9 cellular contexts compared by ENCODE assay signal in the genomic region with DNA sequence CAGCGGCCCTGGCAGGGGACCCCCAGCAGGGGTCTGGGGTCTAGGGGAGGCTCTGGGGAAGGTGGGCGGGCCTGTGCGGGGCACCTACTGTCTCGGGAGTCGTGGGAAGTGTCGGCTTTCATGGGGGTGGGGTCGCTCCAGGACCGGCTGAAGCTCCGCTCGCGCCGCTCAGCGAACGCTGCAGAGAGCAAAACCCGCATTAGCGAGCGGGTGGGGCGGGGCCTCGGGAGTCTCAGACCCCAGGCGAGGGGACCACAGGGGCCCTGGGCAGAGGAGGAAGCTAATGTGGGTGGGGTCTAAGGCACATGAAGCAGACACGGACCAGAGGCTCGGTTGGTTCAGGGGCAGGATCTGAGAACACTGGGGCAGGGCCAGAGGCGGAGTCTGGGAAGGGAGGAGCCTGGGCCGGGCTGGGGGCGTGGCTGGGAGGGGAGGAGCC. TPM values are rescaled to one million over a fixed set of nuclear protein-coding genes. Genes with fewer than 3 reads are reported as not detected.
DNase-seq lines count a peak whose midpoint lies in the region; ATAC-seq and TF ChIP-seq lines count a peak whose summit lies in the region.
"Had no signal": no experiment of that assay in that cellular context is flagged by ENCODE, and none has a peak within 500 bp of the region (broad histone marks: within the 10 kb centered on the region; RNA-seq: fewer than 3 reads in every experiment).

No MANE protein-coding gene starts in this region.

- peaks cover 16 to 27% of the 10 kb centered on the region in 2 donors for H3K36me3 Mint-ChIP-seq in CD14-positive monocyte
- H3K36me3 Mint-ChIP-seq in activated naive CD8-positive, alpha-beta T cell treated with anti-CD3 and anti-CD28 coated beads, Interleukin-2, amount 50 U/mL, for 24 hours (ENCODE audit: low read depth), result peaks cover 21% of the 10 kb centered on the region

- no peak overlapping the region for H3K27ac ChIP-seq in left ventricle myocardium inferior (replicated peaks)

- peaks cover 25% of the 10 kb centered on the region for H3K4me1 Mint-ChIP-seq in CD14-positive monocyte
- peaks cover 32% of the 10 kb centered on the region for H3K4me1 Mint-ChIP-seq in activated naive CD8-positive, alpha-beta T cell treated with anti-CD3 and anti-CD28 coated beads, Interleukin-2, amount 50 U/mL, for 24 hours

- TF ChIP-seq CTCF in CD14-positive monocyte (IDR thresholded peaks at IDR 0.05) (no peak), left ventricle myocardium inferior (IDR thresholded peaks at IDR 0.05; ENCODE audit: borderline replicate concordance) (no peak)

- DNase-seq in CD14-positive monocyte (ENCODE audit: low spot score), result peak; percentile 94
- peak; percentile 88 for DNase-seq in HEK293T (ENCODE audit: extremely low spot score)
- peak; percentile 73 for DNase-seq in SK-N-DZ (ENCODE audit: low spot score)
- DNase-seq in activated naive CD8-positive, alpha-beta T cell treated with anti-CD3 and anti-CD28 coated beads, Interleukin-2, amount 50 U/mL, for 24 hours, result peak; percentile 64
- peak; percentile 75 for DNase-seq in left ventricle myocardium inferior
- peak; percentile 74 for DNase-seq in retina
- DNase-seq in DMS79 (lab: John Stamatoyannopoulos, UW), result no peak

- no peaks in the 10 kb centered on the region for H3K9me3 ChIP-seq in left ventricle myocardium inferior (replicated peaks)

- H3K4me3 Mint-ChIP-seq in CD14-positive monocyte, result peak overlapping the region; percentile 75 to 83
- no peak overlapping the region for H3K4me3 Mint-ChIP-seq in activated naive CD8-positive, alpha-beta T cell treated with anti-CD3 and anti-CD28 coated beads, Interleukin-2, amount 50 U/mL, for 24 hours

- H3K4me1 ChIP-seq in left ventricle myocardium inferior, result peaks cover 31% of the 10 kb centered on the region

- intact Hi-C loops in CD14-positive monocyte (cut with micrococcal nuclease) (loop anchor here in 1 of 2 donors (1.0 kb wide), 1 partner anchor 30 kb away; the partner anchor contains the start of genes EXD3 and NOXA1), left ventricle myocardium inferior (cut with micrococcal nuclease) (no loop called here)

- H3K27ac Mint-ChIP-seq in CD14-positive monocyte, result peak overlapping the region; percentile 49 to 91 (median 89)
- no peak overlapping the region for H3K27ac Mint-ChIP-seq in activated naive CD8-positive, alpha-beta T cell treated with anti-CD3 and anti-CD28 coated beads, Interleukin-2, amount 50 U/mL, for 24 hours

- H3K36me3 ChIP-seq in left ventricle myocardium inferior, result peaks cover 24% of the 10 kb centered on the region

- H3K27me3 ChIP-seq in left ventricle myocardium inferior (ENCODE audit: low read depth), result no peaks in the 10 kb centered on the region

- ATAC-seq in activated naive CD8-positive, alpha-beta T cell treated with anti-CD3 and anti-CD28 coated beads, Interleukin-2, amount 50 U/mL, for 24 hours, result peak; percentile 47
- ATAC-seq in HG03342 (IDR thresholded peaks at IDR 0.05; ENCODE audit: unreplicated experiment), result no peak

- CTCF ChIA-PET in HEK293T (lab: Yijun Ruan, JAX), result interaction anchor here (1.0 kb wide), 1 partner anchor 56 kb away, joined by 4 read pairs; no protein-coding TSS in a partner anchor

- peaks cover 0 to 6% (median 0%) of the 10 kb centered on the region in 7 donors for H3K9me3 Mint-ChIP-seq in CD14-positive monocyte
- H3K9me3 Mint-ChIP-seq in activated naive CD8-positive, alpha-beta T cell treated with anti-CD3 and anti-CD28 coated beads, Interleukin-2, amount 50 U/mL, for 24 hours, result no peaks in the 10 kb centered on the region

- POLR2A ChIA-PET in HEK293T (lab: Yijun Ruan, JAX), result no interaction called here

- H3K27me3 Mint-ChIP-seq in CD14-positive monocyte (ENCODE audit: low read depth in 3 of 3), result peaks cover 0 to under 1% (median 0%) of the 10 kb centered on the region in 3 donors
- H3K27me3 Mint-ChIP-seq in activated naive CD8-positive, alpha-beta T cell treated with anti-CD3 and anti-CD28 coated beads, Interleukin-2, amount 50 U/mL, for 24 hours, result no peaks in the 10 kb centered on the region

- peak overlapping the region; percentile 57 for H3K4me3 ChIP-seq in left ventricle myocardium inferior

TF ChIP-seq in HEK293T, 16 proteins besides CTCF, POLR2A, EP300 and RAD21:
- TF ChIP-seq NFRKB (IDR thresholded peaks at IDR 0.05) (no peak), CTBP1 (IDR thresholded peaks at IDR 0.05; ENCODE audit: borderline replicate concordance) (no peak), SP1 (IDR thresholded peaks at IDR 0.05) (no peak)
TF ChIP-seq in HEK293T: peak in this region for 0.

RNA-seq across cellular contexts. Expression of gene NSMF, which starts 5.5 kb away (rescaled TPM):
- 1 to 10 TPM; 4.6 to 5.3 TPM for polyA plus RNA-seq in CD14-positive monocyte
- 70.9 and 72.1 TPM in 2 replicates for polyA plus RNA-seq in SK-N-DZ (2014; cell fraction: cytosol; rRNA removed)
- 252 and 303 TPM in 2 replicates for polyA plus RNA-seq in SK-N-DZ (2014; cell fraction: nucleus; rRNA removed)
- 9.8 TPM for total RNA-seq in left ventricle myocardium inferior

RNA-seq across cellular contexts. Expression of gene ENTPD8, which starts 12.5 kb away (rescaled TPM):
- not detected for polyA plus RNA-seq in CD14-positive monocyte
- 1.6 TPM in 1 of 2 replicates, not detected in the other for polyA plus RNA-seq in SK-N-DZ (2014; cell fraction: cytosol; rRNA removed)
- 0.67 and 0.70 TPM in 2 replicates for polyA plus RNA-seq in SK-N-DZ (2014; cell fraction: nucleus; rRNA removed)
- not detected for total RNA-seq in left ventricle myocardium inferior
- total RNA-seq: epithelial cell of proximal tubule had no signal

RNA-seq across cellular contexts. Expression of gene NOXA1, which starts 30.5 kb away (rescaled TPM):
- 1 to 10 TPM; 1.3 to 1.6 TPM for polyA plus RNA-seq in CD14-positive monocyte
- 0.05 TPM in 1 of 2 replicates, not detected in the other for polyA plus RNA-seq in SK-N-DZ (2014; cell fraction: cytosol; rRNA removed)
- 0.95 and 1.3 TPM in 2 replicates for polyA plus RNA-seq in SK-N-DZ (2014; cell fraction: nucleus; rRNA removed)
- total RNA-seq in left ventricle myocardium inferior, result 2.0 TPM

RNA-seq across cellular contexts. Expression of gene EXD3, which starts 30.7 kb away (rescaled TPM):
- polyA plus RNA-seq in CD14-positive monocyte, result 1 to 10 TPM; 2.0 to 3.0 TPM
- polyA plus RNA-seq in SK-N-DZ (2014; cell fraction: cytosol; rRNA removed), result 6.3 and 12.0 TPM in 2 replicates
- 51.9 and 63.3 TPM in 2 replicates for polyA plus RNA-seq in SK-N-DZ (2014; cell fraction: nucleus; rRNA removed)
- total RNA-seq in left ventricle myocardium inferior, result 9.2 TPM
